2 cellular contexts compared by ENCODE assay signal in the genomic region with DNA sequence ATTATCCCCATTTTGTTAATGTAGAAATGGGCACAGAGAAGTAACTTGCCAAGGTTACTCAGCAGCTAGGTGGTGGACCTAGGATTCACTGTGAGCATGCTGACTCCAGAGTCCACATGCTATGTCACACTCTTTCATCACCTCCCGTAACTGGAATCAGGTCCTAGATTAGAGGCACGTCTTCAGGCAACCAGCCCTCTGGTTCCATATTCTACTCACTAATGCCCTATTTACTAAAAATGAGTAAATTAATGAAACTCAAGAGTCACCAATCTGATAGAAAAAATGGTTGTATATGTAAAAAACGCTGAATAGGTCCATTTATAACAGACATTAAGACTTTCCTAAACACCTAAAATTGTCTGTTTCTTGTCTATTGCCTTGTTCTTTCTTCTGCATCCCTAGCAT.
TF ChIP-seq lines count a peak whose summit lies in the region.

No MANE protein-coding gene starts in this region.

TF ChIP-seq in GM23338, 12 proteins besides CTCF, POLR2A, EP300 and RAD21:
- TF ChIP-seq, protein P1, sequence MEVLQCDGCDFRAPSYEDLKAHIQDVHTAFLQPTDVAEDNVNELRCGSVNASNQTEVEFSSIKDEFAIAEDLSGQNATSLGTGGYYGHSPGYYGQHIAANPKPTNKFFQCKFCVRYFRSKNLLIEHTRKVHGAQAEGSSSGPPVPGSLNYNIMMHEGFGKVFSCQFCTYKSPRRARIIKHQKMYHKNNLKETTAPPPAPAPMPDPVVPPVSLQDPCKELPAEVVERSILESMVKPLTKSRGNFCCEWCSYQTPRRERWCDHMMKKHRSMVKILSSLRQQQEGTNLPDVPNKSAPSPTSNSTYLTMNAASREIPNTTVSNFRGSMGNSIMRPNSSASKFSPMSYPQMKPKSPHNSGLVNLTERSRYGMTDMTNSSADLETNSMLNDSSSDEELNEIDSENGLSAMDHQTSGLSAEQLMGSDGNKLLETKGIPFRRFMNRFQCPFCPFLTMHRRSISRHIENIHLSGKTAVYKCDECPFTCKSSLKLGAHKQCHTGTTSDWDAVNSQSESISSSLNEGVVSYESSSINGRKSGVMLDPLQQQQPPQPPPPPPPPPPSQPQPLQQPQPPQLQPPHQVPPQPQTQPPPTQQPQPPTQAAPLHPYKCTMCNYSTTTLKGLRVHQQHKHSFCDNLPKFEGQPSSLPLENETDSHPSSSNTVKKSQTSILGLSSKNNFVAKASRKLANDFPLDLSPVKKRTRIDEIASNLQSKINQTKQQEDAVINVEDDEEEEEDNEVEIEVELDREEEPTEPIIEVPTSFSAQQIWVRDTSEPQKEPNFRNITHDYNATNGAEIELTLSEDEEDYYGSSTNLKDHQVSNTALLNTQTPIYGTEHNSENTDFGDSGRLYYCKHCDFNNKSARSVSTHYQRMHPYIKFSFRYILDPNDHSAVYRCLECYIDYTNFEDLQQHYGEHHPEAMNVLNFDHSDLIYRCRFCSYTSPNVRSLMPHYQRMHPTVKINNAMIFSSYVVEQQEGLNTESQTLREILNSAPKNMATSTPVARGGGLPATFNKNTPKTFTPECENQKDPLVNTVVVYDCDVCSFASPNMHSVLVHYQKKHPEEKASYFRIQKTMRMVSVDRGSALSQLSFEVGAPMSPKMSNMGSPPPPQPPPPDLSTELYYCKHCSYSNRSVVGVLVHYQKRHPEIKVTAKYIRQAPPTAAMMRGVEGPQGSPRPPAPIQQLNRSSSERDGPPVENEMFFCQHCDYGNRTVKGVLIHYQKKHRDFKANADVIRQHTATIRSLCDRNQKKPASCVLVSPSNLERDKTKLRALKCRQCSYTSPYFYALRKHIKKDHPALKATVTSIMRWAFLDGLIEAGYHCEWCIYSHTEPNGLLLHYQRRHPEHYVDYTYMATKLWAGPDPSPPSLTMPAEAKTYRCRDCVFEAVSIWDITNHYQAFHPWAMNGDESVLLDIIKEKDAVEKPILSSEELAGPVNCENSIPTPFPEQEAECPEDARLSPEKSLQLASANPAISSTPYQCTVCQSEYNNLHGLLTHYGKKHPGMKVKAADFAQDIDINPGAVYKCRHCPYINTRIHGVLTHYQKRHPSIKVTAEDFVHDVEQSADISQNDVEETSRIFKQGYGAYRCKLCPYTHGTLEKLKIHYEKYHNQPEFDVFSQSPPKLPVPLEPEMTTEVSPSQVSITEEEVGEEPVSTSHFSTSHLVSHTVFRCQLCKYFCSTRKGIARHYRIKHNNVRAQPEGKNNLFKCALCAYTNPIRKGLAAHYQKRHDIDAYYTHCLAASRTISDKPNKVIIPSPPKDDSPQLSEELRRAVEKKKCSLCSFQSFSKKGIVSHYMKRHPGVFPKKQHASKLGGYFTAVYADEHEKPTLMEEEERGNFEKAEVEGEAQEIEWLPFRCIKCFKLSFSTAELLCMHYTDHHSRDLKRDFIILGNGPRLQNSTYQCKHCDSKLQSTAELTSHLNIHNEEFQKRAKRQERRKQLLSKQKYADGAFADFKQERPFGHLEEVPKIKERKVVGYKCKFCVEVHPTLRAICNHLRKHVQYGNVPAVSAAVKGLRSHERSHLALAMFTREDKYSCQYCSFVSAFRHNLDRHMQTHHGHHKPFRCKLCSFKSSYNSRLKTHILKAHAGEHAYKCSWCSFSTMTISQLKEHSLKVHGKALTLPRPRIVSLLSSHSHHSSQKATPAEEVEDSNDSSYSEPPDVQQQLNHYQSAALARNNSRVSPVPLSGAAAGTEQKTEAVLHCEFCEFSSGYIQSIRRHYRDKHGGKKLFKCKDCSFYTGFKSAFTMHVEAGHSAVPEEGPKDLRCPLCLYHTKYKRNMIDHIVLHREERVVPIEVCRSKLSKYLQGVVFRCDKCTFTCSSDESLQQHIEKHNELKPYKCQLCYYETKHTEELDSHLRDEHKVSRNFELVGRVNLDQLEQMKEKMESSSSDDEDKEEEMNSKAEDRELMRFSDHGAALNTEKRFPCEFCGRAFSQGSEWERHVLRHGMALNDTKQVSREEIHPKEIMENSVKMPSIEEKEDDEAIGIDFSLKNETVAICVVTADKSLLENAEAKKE (CRISPR knock-in tag; IDR thresholded peaks at IDR 0.05), result no peak
- no peak for TF ChIP-seq POLR2AphosphoS5 (IDR thresholded peaks at IDR 0.05; ENCODE audit: low read depth)
- TF ChIP-seq ZNF114 (CRISPR knock-in tag; IDR thresholded peaks at IDR 0.05), result no peak
- TF ChIP-seq NANOG (IDR thresholded peaks at IDR 0.05; ENCODE audit: borderline replicate concordance), result no peak
- no peak for TF ChIP-seq ZNF331 (CRISPR knock-in tag; IDR thresholded peaks at IDR 0.05; ENCODE audit: low read depth)
- no peak for TF ChIP-seq EZH2 (IDR thresholded peaks at IDR 0.05; ENCODE audit: low read depth, unreplicated experiment)
- TF ChIP-seq, protein P2, sequence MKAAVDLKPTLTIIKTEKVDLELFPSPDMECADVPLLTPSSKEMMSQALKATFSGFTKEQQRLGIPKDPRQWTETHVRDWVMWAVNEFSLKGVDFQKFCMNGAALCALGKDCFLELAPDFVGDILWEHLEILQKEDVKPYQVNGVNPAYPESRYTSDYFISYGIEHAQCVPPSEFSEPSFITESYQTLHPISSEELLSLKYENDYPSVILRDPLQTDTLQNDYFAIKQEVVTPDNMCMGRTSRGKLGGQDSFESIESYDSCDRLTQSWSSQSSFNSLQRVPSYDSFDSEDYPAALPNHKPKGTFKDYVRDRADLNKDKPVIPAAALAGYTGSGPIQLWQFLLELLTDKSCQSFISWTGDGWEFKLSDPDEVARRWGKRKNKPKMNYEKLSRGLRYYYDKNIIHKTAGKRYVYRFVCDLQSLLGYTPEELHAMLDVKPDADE (IDR thresholded peaks at IDR 0.05), result no peak
- no peak for TF ChIP-seq JUNB (IDR thresholded peaks at IDR 0.05; ENCODE audit: unreplicated experiment)
- TF ChIP-seq, protein P3, sequence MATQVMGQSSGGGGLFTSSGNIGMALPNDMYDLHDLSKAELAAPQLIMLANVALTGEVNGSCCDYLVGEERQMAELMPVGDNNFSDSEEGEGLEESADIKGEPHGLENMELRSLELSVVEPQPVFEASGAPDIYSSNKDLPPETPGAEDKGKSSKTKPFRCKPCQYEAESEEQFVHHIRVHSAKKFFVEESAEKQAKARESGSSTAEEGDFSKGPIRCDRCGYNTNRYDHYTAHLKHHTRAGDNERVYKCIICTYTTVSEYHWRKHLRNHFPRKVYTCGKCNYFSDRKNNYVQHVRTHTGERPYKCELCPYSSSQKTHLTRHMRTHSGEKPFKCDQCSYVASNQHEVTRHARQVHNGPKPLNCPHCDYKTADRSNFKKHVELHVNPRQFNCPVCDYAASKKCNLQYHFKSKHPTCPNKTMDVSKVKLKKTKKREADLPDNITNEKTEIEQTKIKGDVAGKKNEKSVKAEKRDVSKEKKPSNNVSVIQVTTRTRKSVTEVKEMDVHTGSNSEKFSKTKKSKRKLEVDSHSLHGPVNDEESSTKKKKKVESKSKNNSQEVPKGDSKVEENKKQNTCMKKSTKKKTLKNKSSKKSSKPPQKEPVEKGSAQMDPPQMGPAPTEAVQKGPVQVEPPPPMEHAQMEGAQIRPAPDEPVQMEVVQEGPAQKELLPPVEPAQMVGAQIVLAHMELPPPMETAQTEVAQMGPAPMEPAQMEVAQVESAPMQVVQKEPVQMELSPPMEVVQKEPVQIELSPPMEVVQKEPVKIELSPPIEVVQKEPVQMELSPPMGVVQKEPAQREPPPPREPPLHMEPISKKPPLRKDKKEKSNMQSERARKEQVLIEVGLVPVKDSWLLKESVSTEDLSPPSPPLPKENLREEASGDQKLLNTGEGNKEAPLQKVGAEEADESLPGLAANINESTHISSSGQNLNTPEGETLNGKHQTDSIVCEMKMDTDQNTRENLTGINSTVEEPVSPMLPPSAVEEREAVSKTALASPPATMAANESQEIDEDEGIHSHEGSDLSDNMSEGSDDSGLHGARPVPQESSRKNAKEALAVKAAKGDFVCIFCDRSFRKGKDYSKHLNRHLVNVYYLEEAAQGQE (IDR thresholded peaks at IDR 0.05; ENCODE audit: unreplicated experiment), result no peak
- TF ChIP-seq EZH2phosphoT487 (IDR thresholded peaks at IDR 0.05; ENCODE audit: unreplicated experiment), result no peak
TF ChIP-seq in GM23338: peak in this region for 0.

TF ChIP-seq in liver, 16 proteins besides CTCF, POLR2A, EP300 and RAD21 (continued from another document):
- TF ChIP-seq, protein P4, sequence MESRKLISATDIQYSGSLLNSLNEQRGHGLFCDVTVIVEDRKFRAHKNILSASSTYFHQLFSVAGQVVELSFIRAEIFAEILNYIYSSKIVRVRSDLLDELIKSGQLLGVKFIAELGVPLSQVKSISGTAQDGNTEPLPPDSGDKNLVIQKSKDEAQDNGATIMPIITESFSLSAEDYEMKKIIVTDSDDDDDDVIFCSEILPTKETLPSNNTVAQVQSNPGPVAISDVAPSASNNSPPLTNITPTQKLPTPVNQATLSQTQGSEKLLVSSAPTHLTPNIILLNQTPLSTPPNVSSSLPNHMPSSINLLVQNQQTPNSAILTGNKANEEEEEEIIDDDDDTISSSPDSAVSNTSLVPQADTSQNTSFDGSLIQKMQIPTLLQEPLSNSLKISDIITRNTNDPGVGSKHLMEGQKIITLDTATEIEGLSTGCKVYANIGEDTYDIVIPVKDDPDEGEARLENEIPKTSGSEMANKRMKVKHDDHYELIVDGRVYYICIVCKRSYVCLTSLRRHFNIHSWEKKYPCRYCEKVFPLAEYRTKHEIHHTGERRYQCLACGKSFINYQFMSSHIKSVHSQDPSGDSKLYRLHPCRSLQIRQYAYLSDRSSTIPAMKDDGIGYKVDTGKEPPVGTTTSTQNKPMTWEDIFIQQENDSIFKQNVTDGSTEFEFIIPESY (IDR thresholded peaks at IDR 0.05), result peak; percentile 50
- TF ChIP-seq HNF4A (conservative IDR thresholded peaks at IDR 0.05), result peak; percentile 98
- TF ChIP-seq, protein P5, sequence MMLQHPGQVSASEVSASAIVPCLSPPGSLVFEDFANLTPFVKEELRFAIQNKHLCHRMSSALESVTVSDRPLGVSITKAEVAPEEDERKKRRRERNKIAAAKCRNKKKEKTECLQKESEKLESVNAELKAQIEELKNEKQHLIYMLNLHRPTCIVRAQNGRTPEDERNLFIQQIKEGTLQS (IDR thresholded peaks at IDR 0.05), result peak; percentile 96
TF ChIP-seq in liver: peak in this region for 13.
